1 cellular context compared by ENCODE assay signal in the genomic region with DNA sequence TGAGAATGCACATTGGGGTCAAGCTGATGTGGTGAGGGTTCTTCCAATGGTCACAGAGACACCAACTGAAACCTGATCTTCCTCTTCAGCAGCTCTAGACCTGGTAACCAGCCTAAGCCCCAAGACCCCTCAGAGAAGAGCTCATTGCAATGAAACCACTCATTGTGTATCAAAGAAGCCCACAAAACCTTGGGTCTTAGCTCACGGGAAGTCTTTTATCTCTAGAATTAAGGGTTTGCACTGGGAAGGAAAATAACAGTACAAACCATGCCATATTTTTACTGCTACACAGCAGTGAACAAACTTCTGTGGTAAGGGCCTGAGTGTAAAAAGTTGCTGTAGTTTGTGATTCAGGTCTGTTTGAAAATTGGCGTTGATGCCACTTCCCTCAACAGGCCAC.
TF ChIP-seq lines count a peak whose summit lies in the region.

No MANE protein-coding gene starts in this region.

TF ChIP-seq in K562, 482 proteins besides CTCF, POLR2A, EP300 and RAD21:
- no peak for TF ChIP-seq SAP30 (IDR thresholded peaks at IDR 0.05; ENCODE audit: borderline replicate concordance, insufficient read depth, low read depth, low read length, poor library complexity, severe bottlenecking)
- no peak for TF ChIP-seq BDP1 (IDR thresholded peaks at IDR 0.05; ENCODE audit: insufficient read depth, insufficient read length)
- no peak for TF ChIP-seq E4F1 (CRISPR knock-in tag; IDR thresholded peaks at IDR 0.05; ENCODE audit: borderline replicate concordance)
- TF ChIP-seq, protein P1, sequence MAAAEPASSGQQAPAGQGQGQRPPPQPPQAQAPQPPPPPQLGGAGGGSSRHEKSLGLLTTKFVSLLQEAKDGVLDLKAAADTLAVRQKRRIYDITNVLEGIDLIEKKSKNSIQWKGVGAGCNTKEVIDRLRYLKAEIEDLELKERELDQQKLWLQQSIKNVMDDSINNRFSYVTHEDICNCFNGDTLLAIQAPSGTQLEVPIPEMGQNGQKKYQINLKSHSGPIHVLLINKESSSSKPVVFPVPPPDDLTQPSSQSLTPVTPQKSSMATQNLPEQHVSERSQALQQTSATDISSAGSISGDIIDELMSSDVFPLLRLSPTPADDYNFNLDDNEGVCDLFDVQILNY (CRISPR knock-in tag; IDR thresholded peaks at IDR 0.05), result no peak
- TF ChIP-seq ZNF431 (CRISPR knock-in tag; IDR thresholded peaks at IDR 0.05), result no peak
- TF ChIP-seq, protein P2, sequence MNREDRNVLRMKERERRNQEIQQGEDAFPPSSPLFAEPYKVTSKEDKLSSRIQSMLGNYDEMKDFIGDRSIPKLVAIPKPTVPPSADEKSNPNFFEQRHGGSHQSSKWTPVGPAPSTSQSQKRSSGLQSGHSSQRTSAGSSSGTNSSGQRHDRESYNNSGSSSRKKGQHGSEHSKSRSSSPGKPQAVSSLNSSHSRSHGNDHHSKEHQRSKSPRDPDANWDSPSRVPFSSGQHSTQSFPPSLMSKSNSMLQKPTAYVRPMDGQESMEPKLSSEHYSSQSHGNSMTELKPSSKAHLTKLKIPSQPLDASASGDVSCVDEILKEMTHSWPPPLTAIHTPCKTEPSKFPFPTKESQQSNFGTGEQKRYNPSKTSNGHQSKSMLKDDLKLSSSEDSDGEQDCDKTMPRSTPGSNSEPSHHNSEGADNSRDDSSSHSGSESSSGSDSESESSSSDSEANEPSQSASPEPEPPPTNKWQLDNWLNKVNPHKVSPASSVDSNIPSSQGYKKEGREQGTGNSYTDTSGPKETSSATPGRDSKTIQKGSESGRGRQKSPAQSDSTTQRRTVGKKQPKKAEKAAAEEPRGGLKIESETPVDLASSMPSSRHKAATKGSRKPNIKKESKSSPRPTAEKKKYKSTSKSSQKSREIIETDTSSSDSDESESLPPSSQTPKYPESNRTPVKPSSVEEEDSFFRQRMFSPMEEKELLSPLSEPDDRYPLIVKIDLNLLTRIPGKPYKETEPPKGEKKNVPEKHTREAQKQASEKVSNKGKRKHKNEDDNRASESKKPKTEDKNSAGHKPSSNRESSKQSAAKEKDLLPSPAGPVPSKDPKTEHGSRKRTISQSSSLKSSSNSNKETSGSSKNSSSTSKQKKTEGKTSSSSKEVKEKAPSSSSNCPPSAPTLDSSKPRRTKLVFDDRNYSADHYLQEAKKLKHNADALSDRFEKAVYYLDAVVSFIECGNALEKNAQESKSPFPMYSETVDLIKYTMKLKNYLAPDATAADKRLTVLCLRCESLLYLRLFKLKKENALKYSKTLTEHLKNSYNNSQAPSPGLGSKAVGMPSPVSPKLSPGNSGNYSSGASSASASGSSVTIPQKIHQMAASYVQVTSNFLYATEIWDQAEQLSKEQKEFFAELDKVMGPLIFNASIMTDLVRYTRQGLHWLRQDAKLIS (CRISPR knock-in tag; IDR thresholded peaks at IDR 0.05), result no peak
- TF ChIP-seq CREM (IDR thresholded peaks at IDR 0.05; ENCODE audit: low read depth), result no peak
- TF ChIP-seq ZBED1 (IDR thresholded peaks at IDR 0.05), result no peak
- no peak for TF ChIP-seq MEF2A (IDR thresholded peaks at IDR 0.05; ENCODE audit: control insufficient read depth, low read depth, low read length)
